In genomic region chr5:56288880-56289601, GRCh38 we compare ENCODE assay signal across 18 cellular contexts. TPM values are rescaled to one million over a fixed set of nuclear protein-coding genes. Genes with fewer than 3 reads are reported as not detected.
DNase-seq lines count a peak whose midpoint lies in the region; ATAC-seq and TF ChIP-seq lines count a peak whose summit lies in the region.
"Had no signal": no experiment of that assay in that cellular context is flagged by ENCODE, and none has a peak within 500 bp of the region (broad histone marks: within the 10 kb centered on the region; RNA-seq: fewer than 3 reads in every experiment).

No MANE protein-coding gene starts in this region.

- 54 to 72% methylated on average over 4 of the region's 4 CpGs for WGBS in heart right ventricle, 2 donors

- DNase-seq in BE2C (peak; percentile 28), OCI-M1 (lab: John Stamatoyannopoulos, UW) (peak; percentile 61), heart right ventricle (no peak), NCI-H1105 treated with DMSO at 0.1 percent for 48 hours (lab: John Stamatoyannopoulos, UW) (no peak)
- DNase-seq: CD8-positive, alpha-beta memory T cell; GF-D8; NCI-H1417 treated with DMSO at 0.1 percent for 48 hours; NCI-H2107; NCI-H524 treated with DMSO at 0.1 percent for 48 hours; SHP77 had no signal

- no peaks in the 10 kb centered on the region for H3K27me3 ChIP-seq in BE2C
- H3K27me3 ChIP-seq in heart right ventricle: no peaks in the 10 kb centered on the region

- no peak for TF ChIP-seq CTCF in BE2C (IDR thresholded peaks at IDR 0.05; ENCODE audit: low read depth, low read length)
- no peak for TF ChIP-seq CTCF in HEK293 (tag by site-specific recombination; IDR thresholded peaks at IDR 0.05)
- TF ChIP-seq CTCF in heart right ventricle (IDR thresholded peaks at IDR 0.05): no peak

- no peak overlapping the region for H3K27ac ChIP-seq in HEK293 (ENCODE audit: extremely low read depth, low read depth, low read length)
- H3K27ac ChIP-seq in heart right ventricle: peak overlapping the region in 3 of 10 donors; percentile 6 to 35 (median 32)

- intact Hi-C loops in heart right ventricle (cut with DNase I): loop anchor here in 2 of 10 donors (5.0 to 10.0 kb wide), 2 partner anchors 38 to 296 kb away; no protein-coding TSS in a partner anchor

- H3K4me3 ChIP-seq in BE2C (ENCODE audit: low read depth, low read length): no peak overlapping the region
- no peak overlapping the region for H3K4me3 ChIP-seq in HEK293 (ENCODE audit: low read depth, low read length)
- H3K4me3 ChIP-seq in heart right ventricle: no peak overlapping the region

- POLR2A ChIA-PET in HEK293 (lab: Yijun Ruan, JAX): no interaction called here

- peaks cover 29% of the 10 kb centered on the region for H3K4me1 ChIP-seq in BE2C
- no peaks in the 10 kb centered on the region for H3K4me1 ChIP-seq in HEK293 (ENCODE audit: control insufficient read depth, insufficient read depth, low read length)
- H3K4me1 ChIP-seq in heart right ventricle: peaks cover 3 to 25% (median 14%) of the 10 kb centered on the region in 9 donors

- H3K9me3 ChIP-seq in BE2C (no peaks in the 10 kb centered on the region), HEK293 (ENCODE audit: control insufficient read depth, insufficient read depth, low read depth, low read length) (no peaks in the 10 kb centered on the region), heart right ventricle (no peaks in the 10 kb centered on the region)

- CTCF ChIA-PET in HEK293 (lab: Yijun Ruan, JAX): interaction anchor here (0.7 kb wide), 1 partner anchor 375 kb away, joined by 3 read pairs; no protein-coding TSS in a partner anchor

- H3K36me3 ChIP-seq in BE2C (no peaks in the 10 kb centered on the region), HEK293 (ENCODE audit: control insufficient read depth in 2 of 2, insufficient read depth in 1 of 2, low read length in 2 of 2) (no peaks in the 10 kb centered on the region), heart right ventricle (no peaks in the 10 kb centered on the region)

- ATAC-seq in heart right ventricle (peak in 6 of 8 donors; percentile 53 to 90 (median 62)), HG02970 (IDR thresholded peaks at IDR 0.05; ENCODE audit: low FRiP score, unreplicated experiment) (no peak), HG03108 (IDR thresholded peaks at IDR 0.05; ENCODE audit: unreplicated experiment) (no peak), HG02981 (IDR thresholded peaks at IDR 0.05; ENCODE audit: unreplicated experiment) (no peak)
- ATAC-seq: Panc1, SK-N-SH treated with all-trans-retinoic acid at 6 μM for 48 hours had no signal

TF ChIP-seq in HEK293, 187 proteins besides CTCF, POLR2A, EP300 and RAD21:
- TF ChIP-seq, protein P1, sequence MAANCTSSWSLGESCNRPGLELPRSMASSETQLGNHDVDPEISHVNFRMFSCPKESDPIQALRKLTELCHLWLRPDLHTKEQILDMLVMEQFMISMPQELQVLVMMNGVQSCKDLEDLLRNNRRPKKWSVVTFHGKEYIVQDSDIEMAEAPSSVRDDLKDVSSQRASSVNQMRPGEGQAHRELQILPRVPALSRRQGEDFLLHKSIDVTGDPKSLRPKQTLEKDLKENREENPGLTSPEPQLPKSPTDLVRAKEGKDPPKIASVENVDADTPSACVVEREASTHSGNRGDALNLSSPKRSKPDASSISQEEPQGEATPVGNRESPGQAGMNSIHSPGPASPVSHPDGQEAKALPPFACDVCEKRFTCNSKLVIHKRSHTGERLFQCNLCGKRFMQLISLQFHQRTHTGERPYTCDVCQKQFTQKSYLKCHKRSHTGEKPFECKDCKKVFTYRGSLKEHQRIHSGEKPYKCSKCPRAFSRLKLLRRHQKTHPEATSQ (tag by site-specific recombination; IDR thresholded peaks at IDR 0.05): no peak
- peak; percentile 79; the same call in 1 of the 2 replicates for TF ChIP-seq ZNF239 (tag by site-specific recombination; IDR thresholded peaks at IDR 0.05)

RNA-seq across cellular contexts. Expression of gene ANKRD55, which starts 55.9 kb away (rescaled TPM):
- 0.42 TPM for polyA plus RNA-seq in BE2C (2012; ENCODE audit: insufficient read depth, insufficient read length, low read depth)
- total RNA-seq in heart right ventricle: under 1 TPM in 1 of 10 donors, not detected in 9; 0.72 TPM
- polyA plus RNA-seq in heart right ventricle: under 1 TPM in 1 of 2 donors, not detected in 1; 0.01 TPM
- total RNA-seq: B cell; CD8-positive, alpha-beta memory T cell; LHCN-M2 had no signal
- polyA plus RNA-seq: CD8-positive, alpha-beta memory T cell had no signal

Comparison
In these comparisons a context has a peak if more than half of its experiments do, and no peak if none do; other contexts are left out.
1. DNase-seq: peak in BE2C (single experiment) and OCI-M1 (single experiment); none in heart right ventricle (0 of 2) and NCI-H1105 treated with DMSO at 0.1 percent for 48 hours (single experiment).
2. ATAC-seq: peak in heart right ventricle (6 of 8); none in HG02970 (single experiment), HG03108 (single experiment) and HG02981 (single experiment).